Comparison of ENCODE assay signal across 8 cellular contexts in genomic region chr18:11851156-11852047, GRCh38. TPM values are rescaled to one million over a fixed set of nuclear protein-coding genes. Genes with fewer than 3 reads are reported as not detected.
DNase-seq lines count a peak whose midpoint lies in the region; ATAC-seq, FAIRE-seq and TF ChIP-seq lines count a peak whose summit lies in the region.

Gene CHMP1B (plus strand): TSS chr18:11851413. CDS start chr18:11851512, 99 bp downstream.

- peak within 1 kb of the TSS; percentile 99 for H3K4me3 Mint-ChIP-seq in progenitor cell of endocrine pancreas (ENCODE audit: low read depth)

- no peaks in the 10 kb centered on the region for H3K9me3 Mint-ChIP-seq in progenitor cell of endocrine pancreas (ENCODE audit: low read depth)

- ATAC-seq in HG02852 (IDR thresholded peaks at IDR 0.05; ENCODE audit: unreplicated experiment), result peak; percentile 94
- ATAC-seq in left cardiac atrium, result peak; percentile 99

- peak; percentile 82 for TF ChIP-seq POLR2A in GM12892 (IDR thresholded peaks at IDR 0.05; ENCODE audit: low read depth, low read length)

- H3K27ac Mint-ChIP-seq in progenitor cell of endocrine pancreas, result peak within 1 kb of the TSS; percentile 100

- DNase-seq in GM12892 (ENCODE audit: insufficient read length), result peak; percentile 87
- DNase-seq in NCI-H146 treated with DMSO at 0.1 percent for 48 hours (lab: John Stamatoyannopoulos, UW; ENCODE audit: unreplicated experiment), result peak; percentile 97
- peak; percentile 95 for DNase-seq in amniotic stem cell (lab: John Stamatoyannopoulos, UW)
- peak; percentile 99 for DNase-seq in left cardiac atrium
- DNase-seq in progenitor cell of endocrine pancreas (ENCODE audit: low spot score, unreplicated experiment), result peak; percentile 92
- DNase-seq in ureter (ENCODE audit: low spot score), result peak; percentile 98

- intact Hi-C loops in T-helper 1 cell treated with Interleukin-12 subunit alpha and Interleukin-12 subunit beta and Interleukin-4 antibody, amounts not matched to agents 30 ng/mL and 1 ng/mL, for 36 hours (cut with micrococcal nuclease), result loop anchor here (1.0 to 5.0 kb wide), 12 partner anchors 57 to 1939 kb away; partner anchors contain the start of genes AFG3L2, FAM210A, IMPA2 and MPPE1
- intact Hi-C loops in left cardiac atrium (cut with DNase I), result loop anchor here in 1 of 2 donors (5.0 kb wide), 1 partner anchor 56 kb away; the partner anchor contains the start of gene MPPE1

- no peaks in the 10 kb centered on the region for H3K36me3 Mint-ChIP-seq in progenitor cell of endocrine pancreas (ENCODE audit: insufficient read depth)

- H3K27me3 Mint-ChIP-seq in progenitor cell of endocrine pancreas, result no peaks in the 10 kb centered on the region

- FAIRE-seq in GM12892 (lab: Jason Lieb, UNC), result peak; percentile 90

- no peak for TF ChIP-seq CTCF in progenitor cell of endocrine pancreas (IDR thresholded peaks at IDR 0.05; ENCODE audit: unreplicated experiment)

- peaks cover 22% of the 10 kb centered on the region for H3K4me1 Mint-ChIP-seq in progenitor cell of endocrine pancreas (ENCODE audit: low read depth)

RNA-seq across cellular contexts. Expression of gene CHMP1B, which starts in this region (rescaled TPM):
- polyA plus RNA-seq in GM12892 (2012; ENCODE audit: missing spikeins), result 15.8 TPM
- total RNA-seq in T-helper 1 cell treated with Interleukin-12 subunit alpha and Interleukin-12 subunit beta and Interleukin-4 antibody, amounts not matched to agents 30 ng/mL and 1 ng/mL, for 36 hours, result 24.9 and 25.2 TPM in 2 replicates
- 10 to 100 TPM; 25.6 to 35.3 TPM for total RNA-seq in left cardiac atrium
- 48.0 and 48.3 TPM in 2 replicates for total RNA-seq in progenitor cell of endocrine pancreas
- total RNA-seq in ureter, result 39.2 TPM

Comparison
In these comparisons a context has a peak if more than half of its experiments do, and no peak if none do; other contexts are left out.
1. Peak in every context shown above with its lines: DNase-seq and ATAC-seq.